Comparison of ENCODE assay signal across 8 cellular contexts in the genomic region with DNA sequence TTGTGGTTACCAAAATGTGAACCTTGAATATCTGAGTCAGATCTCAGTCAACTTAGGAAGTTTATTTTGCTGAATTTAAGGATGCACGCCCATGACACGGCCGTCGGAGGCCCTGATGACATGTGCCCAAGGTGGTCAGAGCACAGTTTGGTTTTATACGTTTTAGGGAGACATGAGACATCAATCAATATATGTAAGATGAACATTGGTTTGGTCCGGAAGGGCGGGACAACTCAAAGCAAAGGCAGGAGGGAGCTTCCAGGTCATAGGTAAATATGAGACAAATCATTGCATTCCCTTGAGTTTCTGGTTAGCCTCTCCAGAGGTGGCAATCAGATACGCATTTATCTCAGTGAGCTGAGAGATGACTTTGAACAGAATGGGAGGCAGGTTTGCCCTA. TPM values are rescaled to one million over a fixed set of nuclear protein-coding genes. Genes with fewer than 3 reads are reported as not detected.
DNase-seq lines count a peak whose midpoint lies in the region; ATAC-seq and TF ChIP-seq lines count a peak whose summit lies in the region.

No MANE protein-coding gene starts in this region.

- H3K36me3 ChIP-seq in fibroblast of lung (ENCODE audit: control insufficient read depth, insufficient read depth, low read length) (no peaks in the 10 kb centered on the region), skeletal muscle tissue (ENCODE audit: control insufficient read depth in 3 of 3, insufficient read depth in 3 of 3, low read length in 3 of 3) (peaks cover 0 to 11% (median 3%) of the 10 kb centered on the region in 3 donors)

- H3K4me1 Mint-ChIP-seq in HFFc6 (ENCODE audit: low read depth): peaks cover 44% of the 10 kb centered on the region
- H3K4me1 Mint-ChIP-seq in T-helper 1 cell treated with Interleukin-12 subunit alpha and Interleukin-12 subunit beta and Interleukin-4 antibody, amounts not matched to agents 30 μg/mL and 1 μg/mL, for 36 hours (ENCODE audit: low read depth): peaks cover 48% of the 10 kb centered on the region

- H3K36me3 Mint-ChIP-seq in HFFc6 (ENCODE audit: low read depth): peaks cover 14% of the 10 kb centered on the region
- H3K36me3 Mint-ChIP-seq in T-helper 1 cell treated with Interleukin-12 subunit alpha and Interleukin-12 subunit beta and Interleukin-4 antibody, amounts not matched to agents 30 μg/mL and 1 μg/mL, for 36 hours (ENCODE audit: low read depth): peaks cover 16% of the 10 kb centered on the region

- H3K9me3 ChIP-seq in fibroblast of lung (ENCODE audit: control insufficient read depth, insufficient read depth, low read depth, low read length): no peaks in the 10 kb centered on the region
- no peaks in the 10 kb centered on the region for H3K9me3 ChIP-seq in skeletal muscle tissue (ENCODE audit: control insufficient read depth in 3 of 3, low read length in 3 of 3)

- peak overlapping the region; percentile 98 for H3K27ac Mint-ChIP-seq in HFFc6
- peak overlapping the region; percentile 86 for H3K27ac Mint-ChIP-seq in T-helper 1 cell treated with Interleukin-12 subunit alpha and Interleukin-12 subunit beta and Interleukin-4 antibody, amounts not matched to agents 30 μg/mL and 1 μg/mL, for 36 hours

- H3K27ac ChIP-seq in fibroblast of lung (ENCODE audit: insufficient read depth, low read length) (peak overlapping the region; percentile 99), skeletal muscle tissue (ENCODE audit: low read depth, low read length) (peak overlapping the region; percentile 97)

- peak overlapping the region in 2 of 4 experiments; percentile 69 to 96 for H3K4me3 ChIP-seq in fibroblast of lung (replicated peaks in 1 of 4; ENCODE audit: control extremely low read depth in 1 of 4, insufficient read depth in 1 of 4, low read depth in 3 of 4, low read length in 4 of 4)
- H3K4me3 ChIP-seq in skeletal muscle tissue (ENCODE audit: low read length in 3 of 3): peak overlapping the region; percentile 67 to 100 (median 99)

- H3K4me2 ChIP-seq in fibroblast of lung (ENCODE audit: extremely low read depth, insufficient read depth, low read length): peak overlapping the region; percentile 26

- ATAC-seq in HG02970 (IDR thresholded peaks at IDR 0.05; ENCODE audit: low FRiP score, unreplicated experiment) (no peak), HG03095 (IDR thresholded peaks at IDR 0.05; ENCODE audit: unreplicated experiment) (no peak), HG03521 (IDR thresholded peaks at IDR 0.05; ENCODE audit: unreplicated experiment) (no peak)

- TF ChIP-seq CTCF in HFFc6 (IDR thresholded peaks at IDR 0.05) (no peak), fibroblast of lung (conservative IDR thresholded peaks at IDR 0.05 in 1 of 2, IDR thresholded peaks at IDR 0.05 in 1 of 2; ENCODE audit: low read depth in 1 of 2, low read length in 2 of 2) (no peak)

- H4K20me1 ChIP-seq in fibroblast of lung (ENCODE audit: control insufficient read depth, extremely low read depth, insufficient read depth, low read length): peaks cover 4% of the 10 kb centered on the region

- H3K9ac ChIP-seq in fibroblast of lung (ENCODE audit: insufficient read depth, low read length) (no peak overlapping the region), skeletal muscle tissue (ENCODE audit: low read depth in 1 of 3, low read length in 3 of 3) (peak overlapping the region in 2 of 3 donors; percentile 73 to 92)

- peaks cover 4% of the 10 kb centered on the region for H3K4me1 ChIP-seq in fibroblast of lung (ENCODE audit: control insufficient read depth, extremely low read depth, insufficient read depth, low read length)
- peaks cover 14 to 30% (median 23%) of the 10 kb centered on the region in 3 donors for H3K4me1 ChIP-seq in skeletal muscle tissue (ENCODE audit: control insufficient read depth in 3 of 3, insufficient read depth in 3 of 3, low read length in 3 of 3)

- DNase-seq in HFFc6: no peak
- no peak for DNase-seq in fibroblast of lung (ENCODE audit: low read depth in 2 of 2)
- no peak for DNase-seq in SHP77 (lab: John Stamatoyannopoulos, UW)

- peak overlapping the region; percentile 95 for H3K4me3 Mint-ChIP-seq in HFFc6
- H3K4me3 Mint-ChIP-seq in T-helper 1 cell treated with Interleukin-12 subunit alpha and Interleukin-12 subunit beta and Interleukin-4 antibody, amounts not matched to agents 30 μg/mL and 1 μg/mL, for 36 hours: peak overlapping the region; percentile 95

- no peaks in the 10 kb centered on the region for H3K27me3 ChIP-seq in fibroblast of lung (ENCODE audit: control insufficient read depth, insufficient read depth, low read length)
- no peaks in the 10 kb centered on the region for H3K27me3 ChIP-seq in skeletal muscle tissue (ENCODE audit: control insufficient read depth in 3 of 3, insufficient read depth in 3 of 3, low read length in 3 of 3)

- H2AFZ ChIP-seq in fibroblast of lung (ENCODE audit: low read length): peak overlapping the region; percentile 44

- no peaks in the 10 kb centered on the region for H3K9me3 Mint-ChIP-seq in HFFc6
- no peaks in the 10 kb centered on the region for H3K9me3 Mint-ChIP-seq in T-helper 1 cell treated with Interleukin-12 subunit alpha and Interleukin-12 subunit beta and Interleukin-4 antibody, amounts not matched to agents 30 μg/mL and 1 μg/mL, for 36 hours

- H3K79me2 ChIP-seq in fibroblast of lung (ENCODE audit: control insufficient read depth, insufficient read depth, low read length): peaks cover 36% of the 10 kb centered on the region

- peaks cover 4% of the 10 kb centered on the region; the same call in 1 of the 2 replicates for H3K27me3 Mint-ChIP-seq in HFFc6 (ENCODE audit: insufficient read depth)
- H3K27me3 Mint-ChIP-seq in T-helper 1 cell treated with Interleukin-12 subunit alpha and Interleukin-12 subunit beta and Interleukin-4 antibody, amounts not matched to agents 30 μg/mL and 1 μg/mL, for 36 hours (ENCODE audit: low read depth): peaks cover 10% of the 10 kb centered on the region

RNA-seq across cellular contexts. Expression of a gene that starts 1.0 kb away (rescaled TPM):
- 100 to 1,000 TPM in 4 of 6 experiments, 10 to 100 TPM in 2; 98.9 to 111 (median 105) TPM for total RNA-seq in HFFc6 (2021; fragmentation: NEBNext Ultra II Directional; extraction: Animal tissue kit (Norgen Biotek cat#: 25700))
- 131 and 152 TPM in 2 replicates for total RNA-seq in fibroblast of lung
- 118 and 169 TPM in 2 replicates for polyA plus RNA-seq in fibroblast of lung
- polyA plus RNA-seq in fibroblast of lung (2012): 122 and 127 TPM in 2 replicates
- polyA minus RNA-seq in fibroblast of lung (ENCODE audit: low replicate concordance): 67.1 and 107 TPM in 2 replicates
- 96.6 TPM for total RNA-seq in skeletal muscle tissue

RNA-seq across cellular contexts. Expression of a gene that starts 29.5 kb away (rescaled TPM):
- not detected for total RNA-seq in HFFc6 (2021; fragmentation: NEBNext Ultra II Directional; extraction: Animal tissue kit (Norgen Biotek cat#: 25700))
- total RNA-seq in fibroblast of lung (not detected in 2 replicates), skeletal muscle tissue (25.6 TPM)
- 1.4 and 2.7 TPM in 2 replicates for polyA plus RNA-seq in fibroblast of lung
- polyA plus RNA-seq in fibroblast of lung (2012): 1.3 and 2.0 TPM in 2 replicates
- not detected in 2 replicates for polyA minus RNA-seq in fibroblast of lung (ENCODE audit: low replicate concordance)

Comparison
In these comparisons a context has a peak if more than half of its experiments do, and no peak if none do; other contexts are left out.
1. RNA of a gene that starts 29.5 kb away (total RNA-seq): 25.6 TPM in skeletal muscle tissue (single experiment); not detected in HFFc6 and not detected in fibroblast of lung; every median in the first group is over 10 times any median in the second.